Comparison of ENCODE assay signal across 20 cellular contexts in the genomic region with DNA sequence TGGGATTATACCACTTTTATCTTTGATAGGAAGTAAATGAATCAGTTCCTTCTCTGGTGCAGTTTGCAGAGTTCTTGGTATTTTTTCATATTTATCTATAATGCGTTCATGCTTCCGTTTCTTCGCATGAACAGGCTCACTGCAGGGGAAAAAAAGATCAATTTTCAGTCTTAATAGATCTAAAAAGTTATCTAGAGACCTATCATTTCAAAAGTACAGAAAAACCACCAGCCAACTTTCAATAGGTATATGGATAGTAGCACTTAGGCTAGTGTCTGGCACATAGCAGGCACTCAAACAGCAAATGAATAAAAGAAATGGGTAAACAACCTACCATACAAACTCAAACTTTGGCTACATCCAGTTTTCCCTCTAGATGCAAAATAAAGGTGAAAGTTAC. TPM values are rescaled to one million over a fixed set of nuclear protein-coding genes. Genes with fewer than 3 reads are reported as not detected.
DNase-seq lines count a peak whose midpoint lies in the region; ATAC-seq and TF ChIP-seq lines count a peak whose summit lies in the region.
"Had no signal": no experiment of that assay in that cellular context is flagged by ENCODE, and none has a peak within 500 bp of the region (broad histone marks: within the 10 kb centered on the region; RNA-seq: fewer than 3 reads in every experiment).

No MANE protein-coding gene starts in this region.

- H4K20me1 ChIP-seq in SK-N-SH (ENCODE audit: insufficient read depth) = no peaks in the 10 kb centered on the region

- no peak for DNase-seq in SK-N-SH
- no peak for DNase-seq in activated CD8-positive, alpha-beta memory T cell treated with anti-CD3 and anti-CD28 coated beads, Interleukin-2, amount 10 ng/mL, durations not matched to agents 7 days and 5 days
- DNase-seq in activated CD8-positive, alpha-beta memory T cell treated with anti-CD3 and anti-CD28 coated beads, Interleukin-2, amount 50 U/mL, for 48 hours = no peak
- no peak for DNase-seq in neural crest cell (ENCODE audit: low read depth, low spot score)
- DNase-seq in naive thymus-derived CD4-positive, alpha-beta T cell = no peak
- no peak for DNase-seq in activated CD4-positive, alpha-beta memory T cell treated with anti-CD3 and anti-CD28 coated beads, Interleukin-2, amount 10 ng/mL, durations not matched to agents 7 days and 5 days
- DNase-seq: Caco-2; CD8-positive, alpha-beta T cell; DMS153; DND-41; H9 had no signal

- peaks cover 22% of the 10 kb centered on the region for H3F3A ChIP-seq in SK-N-SH (replicated peaks; ENCODE audit: insufficient read depth)

- peaks cover 38% of the 10 kb centered on the region for H3K36me3 Mint-ChIP-seq in activated CD8-positive, alpha-beta memory T cell treated with anti-CD3 and anti-CD28 coated beads, Interleukin-2, amount 10 ng/mL, durations not matched to agents 7 days and 5 days
- peaks cover 6% of the 10 kb centered on the region for H3K36me3 Mint-ChIP-seq in neural crest cell (ENCODE audit: low read depth)
- H3K36me3 Mint-ChIP-seq in naive thymus-derived CD4-positive, alpha-beta T cell = peaks cover 19 to 58% (median 32%) of the 10 kb centered on the region in 5 donors
- H3K36me3 Mint-ChIP-seq in activated CD4-positive, alpha-beta memory T cell treated with anti-CD3 and anti-CD28 coated beads, Interleukin-2, amount 10 ng/mL, durations not matched to agents 7 days and 5 days (ENCODE audit: low read depth) = peaks cover 64% of the 10 kb centered on the region

- H3K9me3 ChIP-seq in SK-N-SH = no peaks in the 10 kb centered on the region
- no peaks in the 10 kb centered on the region for H3K9me3 ChIP-seq in naive thymus-derived CD4-positive, alpha-beta T cell (ENCODE audit: control insufficient read depth in 2 of 3, low read length in 3 of 3)
- H3K9me3 ChIP-seq: BLaER1, Caco-2 had no signal

- TF ChIP-seq RAD21 in SK-N-SH (IDR thresholded peaks at IDR 0.05; ENCODE audit: low read length) = no peak

- H3K4me1 Mint-ChIP-seq in activated CD8-positive, alpha-beta memory T cell treated with anti-CD3 and anti-CD28 coated beads, Interleukin-2, amount 10 ng/mL, durations not matched to agents 7 days and 5 days = peaks cover 42% of the 10 kb centered on the region
- H3K4me1 Mint-ChIP-seq in neural crest cell = peaks cover 18% of the 10 kb centered on the region
- H3K4me1 Mint-ChIP-seq in naive thymus-derived CD4-positive, alpha-beta T cell = peaks cover 21 to 50% (median 31%) of the 10 kb centered on the region in 7 donors
- peaks cover 45% of the 10 kb centered on the region for H3K4me1 Mint-ChIP-seq in activated CD4-positive, alpha-beta memory T cell treated with anti-CD3 and anti-CD28 coated beads, Interleukin-2, amount 10 ng/mL, durations not matched to agents 7 days and 5 days
- H3K4me1 Mint-ChIP-seq: GM23338 had no signal

- no peak for TF ChIP-seq CTCF in SK-N-SH (IDR thresholded peaks at IDR 0.05)
- no peak for TF ChIP-seq CTCF in neural crest cell (conservative IDR thresholded peaks at IDR 0.05)

- WGBS in SK-N-SH (ENCODE audit: low lambda C conversion rate) = 100% methylated on average over 3 of the region's 3 CpGs

- no peak for ATAC-seq in SK-N-SH treated with all-trans-retinoic acid at 6 μM for 48 hours
- ATAC-seq in activated CD8-positive, alpha-beta memory T cell treated with anti-CD3 and anti-CD28 coated beads, Interleukin-2, amount 10 ng/mL, durations not matched to agents 7 days and 5 days = no peak
- ATAC-seq in naive thymus-derived CD4-positive, alpha-beta T cell = no peak
- no peak for ATAC-seq in HG03460 (IDR thresholded peaks at IDR 0.05; ENCODE audit: unreplicated experiment)
- ATAC-seq: CD8-positive, alpha-beta T cell; GM23338; HCT116 had no signal

- H3K9me3 Mint-ChIP-seq in activated CD8-positive, alpha-beta memory T cell treated with anti-CD3 and anti-CD28 coated beads, Interleukin-2, amount 10 ng/mL, durations not matched to agents 7 days and 5 days (ENCODE audit: low read depth) = no peaks in the 10 kb centered on the region
- no peaks in the 10 kb centered on the region for H3K9me3 Mint-ChIP-seq in neural crest cell
- no peaks in the 10 kb centered on the region for H3K9me3 Mint-ChIP-seq in naive thymus-derived CD4-positive, alpha-beta T cell
- no peaks in the 10 kb centered on the region for H3K9me3 Mint-ChIP-seq in activated CD4-positive, alpha-beta memory T cell treated with anti-CD3 and anti-CD28 coated beads, Interleukin-2, amount 10 ng/mL, durations not matched to agents 7 days and 5 days
- H3K9me3 Mint-ChIP-seq: CD4-positive, CD25-positive, alpha-beta regulatory T cell; CD8-positive, alpha-beta T cell; GM23338; H9 had no signal

- no peaks in the 10 kb centered on the region for H3K9me2 ChIP-seq in SK-N-SH

- H3K27ac ChIP-seq in SK-N-SH (ENCODE audit: low read depth in 2 of 2, low read length in 1 of 2) = peak overlapping the region in 1 of 2 experiments; percentile 81; a peak in 1 of 4 replicates
- H3K27ac ChIP-seq in naive thymus-derived CD4-positive, alpha-beta T cell (ENCODE audit: low read depth, low read length) = no peak overlapping the region
- H3K27ac ChIP-seq: 22Rv1, BLaER1, C4-2B had no signal

- POLR2A ChIA-PET in SK-N-SH (lab: Yijun Ruan, JAX) = no interaction called here
- POLR2A ChIA-PET in naive thymus-derived CD4-positive, alpha-beta T cell (lab: Charles Lee) = no interaction called here
- POLR2A ChIA-PET in activated CD4-positive, alpha-beta memory T cell treated with anti-CD3 and anti-CD28 coated beads, Interleukin-2, amount 10 ng/mL, durations not matched to agents 7 days and 5 days (lab: Charles Lee) = no interaction called here

- intact Hi-C loops in naive thymus-derived CD4-positive, alpha-beta T cell (cut with micrococcal nuclease) = no loop called here

- TF ChIP-seq EP300 in SK-N-SH (IDR thresholded peaks at IDR 0.05; ENCODE audit: borderline replicate concordance in 1 of 2, low read depth in 1 of 2, low read length in 1 of 2) = no peak

- H3K79me2 ChIP-seq in SK-N-SH (ENCODE audit: insufficient read depth) = peaks cover 43% of the 10 kb centered on the region

- H3K4me3 ChIP-seq in SK-N-SH (ENCODE audit: low read depth in 2 of 2, low read length in 1 of 2) = no peak overlapping the region
- no peak overlapping the region for H3K4me3 ChIP-seq in naive thymus-derived CD4-positive, alpha-beta T cell (ENCODE audit: low read length)
- H3K4me3 ChIP-seq: BLaER1, GM23338 had no signal

- H3K4me1 ChIP-seq in SK-N-SH (ENCODE audit: control insufficient read depth in 1 of 2, insufficient read depth in 2 of 2, low read depth in 1 of 2, low read length in 1 of 2) = peaks cover 7 to 8% of the 10 kb centered on the region in 2 experiments; a peak in 3 of 4 replicates
- peaks cover 13 to 14% of the 10 kb centered on the region in 2 donors for H3K4me1 ChIP-seq in naive thymus-derived CD4-positive, alpha-beta T cell (ENCODE audit: control insufficient read depth in 2 of 2, insufficient read depth in 2 of 2, low read length in 2 of 2)

- H3K27ac Mint-ChIP-seq in activated CD8-positive, alpha-beta memory T cell treated with anti-CD3 and anti-CD28 coated beads, Interleukin-2, amount 10 ng/mL, durations not matched to agents 7 days and 5 days = peak overlapping the region; percentile 31
- H3K27ac Mint-ChIP-seq in neural crest cell (ENCODE audit: unreplicated experiment) = peak overlapping the region; percentile 71
- no peak overlapping the region for H3K27ac Mint-ChIP-seq in naive thymus-derived CD4-positive, alpha-beta T cell
- no peak overlapping the region for H3K27ac Mint-ChIP-seq in activated CD4-positive, alpha-beta memory T cell treated with anti-CD3 and anti-CD28 coated beads, Interleukin-2, amount 10 ng/mL, durations not matched to agents 7 days and 5 days
- H3K27ac Mint-ChIP-seq: B cell, GM23338, H9 had no signal

- 0 out of 2 replicates have a peak overlapping the region, but pooled peaks have one; percentile 76 for H3K4me2 ChIP-seq in SK-N-SH
- H3K4me2 ChIP-seq: BLaER1, GM23338 had no signal

- no peaks in the 10 kb centered on the region for H3K27me3 Mint-ChIP-seq in activated CD8-positive, alpha-beta memory T cell treated with anti-CD3 and anti-CD28 coated beads, Interleukin-2, amount 10 ng/mL, durations not matched to agents 7 days and 5 days
- H3K27me3 Mint-ChIP-seq in neural crest cell (ENCODE audit: low read depth) = no peaks in the 10 kb centered on the region
- H3K27me3 Mint-ChIP-seq in naive thymus-derived CD4-positive, alpha-beta T cell = no peaks in the 10 kb centered on the region
- no peaks in the 10 kb centered on the region for H3K27me3 Mint-ChIP-seq in activated CD4-positive, alpha-beta memory T cell treated with anti-CD3 and anti-CD28 coated beads, Interleukin-2, amount 10 ng/mL, durations not matched to agents 7 days and 5 days
- H3K27me3 Mint-ChIP-seq: B cell; CD4-positive, CD25-positive, alpha-beta regulatory T cell had no signal

- no peak overlapping the region for H3K4me3 Mint-ChIP-seq in activated CD8-positive, alpha-beta memory T cell treated with anti-CD3 and anti-CD28 coated beads, Interleukin-2, amount 10 ng/mL, durations not matched to agents 7 days and 5 days
- no peak overlapping the region for H3K4me3 Mint-ChIP-seq in neural crest cell
- no peak overlapping the region for H3K4me3 Mint-ChIP-seq in naive thymus-derived CD4-positive, alpha-beta T cell
- no peak overlapping the region for H3K4me3 Mint-ChIP-seq in activated CD4-positive, alpha-beta memory T cell treated with anti-CD3 and anti-CD28 coated beads, Interleukin-2, amount 10 ng/mL, durations not matched to agents 7 days and 5 days
- H3K4me3 Mint-ChIP-seq: B cell; CD8-positive, alpha-beta T cell; GM23338; H9 had no signal

- H3K9ac ChIP-seq in SK-N-SH = no peak overlapping the region
- H3K9ac ChIP-seq: BLaER1 had no signal

- CTCF ChIA-PET in SK-N-SH (lab: Yijun Ruan, JAX) = interaction anchor here (1.1 to 5.4 kb wide), 2 partner anchors 37 to 440 kb away, joined by 3 to 25 read pairs; no protein-coding TSS in a partner anchor
- CTCF ChIA-PET in activated CD8-positive, alpha-beta memory T cell treated with anti-CD3 and anti-CD28 coated beads, Interleukin-2, amount 10 ng/mL, durations not matched to agents 7 days and 5 days (lab: Charles Lee) = interaction anchor here (1.8 kb wide), 1 partner anchor 36 kb away, joined by 7 read pairs; no protein-coding TSS in a partner anchor
- CTCF ChIA-PET in naive thymus-derived CD4-positive, alpha-beta T cell (lab: Charles Lee) = no interaction called here
- CTCF ChIA-PET in activated CD4-positive, alpha-beta memory T cell treated with anti-CD3 and anti-CD28 coated beads, Interleukin-2, amount 10 ng/mL, durations not matched to agents 7 days and 5 days (lab: Charles Lee) = interaction anchor here (0.7 to 1.4 kb wide), 4 partner anchors 20 to 441 kb away, joined by 3 to 4 read pairs (median 3); no protein-coding TSS in a partner anchor

- H3K27me3 ChIP-seq in SK-N-SH (ENCODE audit: insufficient read depth) = no peaks in the 10 kb centered on the region
- H3K27me3 ChIP-seq in naive thymus-derived CD4-positive, alpha-beta T cell (ENCODE audit: control insufficient read depth in 2 of 2, insufficient read depth in 2 of 2, low read length in 2 of 2) = no peaks in the 10 kb centered on the region
- H3K27me3 ChIP-seq: BLaER1 had no signal

- H3K36me3 ChIP-seq in SK-N-SH (replicated peaks in 1 of 2; ENCODE audit: control insufficient read depth in 1 of 2, insufficient read depth in 2 of 2, low read length in 1 of 2) = peaks cover 51 to 53% of the 10 kb centered on the region in 2 experiments
- peaks cover 5 to 47% (median 16%) of the 10 kb centered on the region in 3 experiments for H3K36me3 ChIP-seq in naive thymus-derived CD4-positive, alpha-beta T cell (ENCODE audit: control insufficient read depth in 2 of 3, insufficient read depth in 3 of 3, low read length in 3 of 3)

- H2AFZ ChIP-seq in SK-N-SH (ENCODE audit: low read depth) = no peak overlapping the region
- H2AFZ ChIP-seq: GM23338 had no signal

RNA-seq across cellular contexts. Expression of a gene that starts 5.5 kb away (rescaled TPM):
- polyA plus RNA-seq in SK-N-SH (2012; rRNA removed) = 9.0 and 15.4 TPM in 2 replicates
- 12.4 and 13.4 TPM in 2 replicates for polyA plus RNA-seq in SK-N-SH (2012; cell fraction: cytosol; rRNA removed)
- polyA plus RNA-seq in SK-N-SH (2012; cell fraction: nucleus; rRNA removed) = 13.5 and 36.9 TPM in 2 replicates
- total RNA-seq in activated CD8-positive, alpha-beta memory T cell treated with anti-CD3 and anti-CD28 coated beads, Interleukin-2, amount 10 ng/mL, durations not matched to agents 7 days and 5 days = 10 to 100 TPM; 25.6 to 31.4 TPM
- total RNA-seq in neural crest cell = 24.7 and 25.7 TPM in 2 replicates
- total RNA-seq in naive thymus-derived CD4-positive, alpha-beta T cell = 10 to 100 TPM in 4 of 5 experiments, 1 to 10 TPM in 1; 8.6 to 28.8 (median 24.8) TPM
- 10 to 100 TPM in 1 of 2 donors, 1 to 10 TPM in 1; 8.0 to 10.1 TPM for polyA plus RNA-seq in naive thymus-derived CD4-positive, alpha-beta T cell
- total RNA-seq in activated CD4-positive, alpha-beta memory T cell treated with anti-CD3 and anti-CD28 coated beads, Interleukin-2, amount 10 ng/mL, durations not matched to agents 7 days and 5 days = 10 to 100 TPM; 18.6 TPM

RNA-seq across cellular contexts. Expression of a gene that starts 45.1 kb away (rescaled TPM):
- polyA plus RNA-seq in SK-N-SH (2012; rRNA removed) = 1.8 and 2.5 TPM in 2 replicates
- polyA plus RNA-seq in SK-N-SH (2012; cell fraction: cytosol; rRNA removed) = 3.0 and 3.8 TPM in 2 replicates
- polyA plus RNA-seq in SK-N-SH (2012; cell fraction: nucleus; rRNA removed) = 2.4 and 5.0 TPM in 2 replicates
- total RNA-seq in activated CD8-positive, alpha-beta memory T cell treated with anti-CD3 and anti-CD28 coated beads, Interleukin-2, amount 10 ng/mL, durations not matched to agents 7 days and 5 days = under 1 TPM; 0.12 to 0.96 TPM
- total RNA-seq in neural crest cell = 7.1 and 8.2 TPM in 2 replicates
- total RNA-seq in naive thymus-derived CD4-positive, alpha-beta T cell = 1 to 10 TPM in 1 of 5 experiments, under 1 TPM in 4; 0.22 to 3.6 (median 0.60) TPM
- polyA plus RNA-seq in naive thymus-derived CD4-positive, alpha-beta T cell = not detected
- total RNA-seq in activated CD4-positive, alpha-beta memory T cell treated with anti-CD3 and anti-CD28 coated beads, Interleukin-2, amount 10 ng/mL, durations not matched to agents 7 days and 5 days = under 1 TPM; 0.28 to 0.30 TPM
- total RNA-seq: CD4-positive, CD25-positive, alpha-beta regulatory T cell had no signal
- polyA plus RNA-seq: CD4-positive, CD25-positive, alpha-beta regulatory T cell had no signal

Comparison
In these comparisons a context has a peak if more than half of its experiments do, and no peak if none do; other contexts are left out.
1. H3K27ac Mint-ChIP-seq: peak in activated CD8-positive, alpha-beta memory T cell treated with anti-CD3 and anti-CD28 coated beads, Interleukin-2, amount 10 ng/mL, durations not matched to agents 7 days and 5 days (single experiment) and neural crest cell (single experiment); none in naive thymus-derived CD4-positive, alpha-beta T cell (0 of 9) and activated CD4-positive, alpha-beta memory T cell treated with anti-CD3 and anti-CD28 coated beads, Interleukin-2, amount 10 ng/mL, durations not matched to agents 7 days and 5 days (single experiment).